ENCODE assay signal across 21 cellular contexts in the genomic region with DNA sequence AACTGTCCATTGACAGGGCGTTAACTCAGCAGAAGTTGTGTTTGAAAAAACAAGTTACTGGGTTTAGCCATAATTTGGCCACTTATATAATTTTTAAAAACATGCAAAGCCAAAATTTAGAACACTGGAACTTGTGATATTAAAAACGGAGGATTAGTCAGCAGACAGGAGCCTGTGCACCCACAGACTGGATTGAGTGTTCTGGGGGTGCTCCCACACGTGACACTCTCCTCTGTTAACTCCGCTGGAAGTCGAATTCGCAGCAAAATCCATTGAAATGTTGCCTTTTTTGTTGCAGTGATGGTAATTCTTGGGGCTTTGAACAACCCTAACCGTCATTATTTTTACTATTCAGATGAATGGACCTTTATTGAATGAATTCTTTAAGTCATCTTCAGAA.
DNase-seq lines count a peak whose midpoint lies in the region; ATAC-seq and TF ChIP-seq lines count a peak whose summit lies in the region.
"Had no signal": no experiment of that assay in that cellular context is flagged by ENCODE, and none has a peak within 500 bp of the region (broad histone marks: within the 10 kb centered on the region; RNA-seq: fewer than 3 reads in every experiment).

No MANE protein-coding gene starts in this region.

- H3K4me1 Mint-ChIP-seq in GM23338 (peaks cover 30% of the 10 kb centered on the region), WTC11 (peaks cover 37% of the 10 kb centered on the region), H9 (peaks cover 8 to 9% of the 10 kb centered on the region in 2 experiments)
- no peaks in the 10 kb centered on the region for H3K4me1 Mint-ChIP-seq in stimulated activated effector memory CD8-positive, alpha-beta T cell treated with anti-CD3 and anti-CD28 coated beads, Interleukin-12 subunit alpha, Interleukin-12 subunit beta, amount 100 ng/mL, for 72 hours
- H3K4me1 Mint-ChIP-seq: B cell had no signal

- H3K14ac ChIP-seq in H9 (ENCODE audit: insufficient read depth, low read length): no peak overlapping the region

- no peaks in the 10 kb centered on the region for H3K79me1 ChIP-seq in H9 (ENCODE audit: insufficient read depth, low read depth, low read length, poor library complexity, severe bottlenecking)

- H3K23ac ChIP-seq in H9 (ENCODE audit: insufficient read length, low read depth, low read length): no peak overlapping the region

- no peak overlapping the region for H3K4me3 Mint-ChIP-seq in GM23338
- H3K4me3 Mint-ChIP-seq in WTC11: no peak overlapping the region; the same call in 1 of the 2 replicates
- H3K4me3 Mint-ChIP-seq in stimulated activated effector memory CD8-positive, alpha-beta T cell treated with anti-CD3 and anti-CD28 coated beads, Interleukin-12 subunit alpha, Interleukin-12 subunit beta, amount 100 ng/mL, for 72 hours: no peak overlapping the region
- no peak overlapping the region for H3K4me3 Mint-ChIP-seq in H9
- H3K4me3 Mint-ChIP-seq: B cell; CD4-positive, CD25-positive, alpha-beta regulatory T cell; CD8-positive, alpha-beta T cell had no signal

- no CpG with 5 or more reads among the region's 7 CpGs for WGBS in H9 (ENCODE audit: extremely low coverage, insufficient read length, low lambda C conversion rate)

- H3K27me3 Mint-ChIP-seq in GM23338 (ENCODE audit: insufficient read depth, low read depth, poor library complexity) (peaks cover 3% of the 10 kb centered on the region), WTC11 (ENCODE audit: low read depth) (no peaks in the 10 kb centered on the region), H9 (ENCODE audit: low read depth) (no peaks in the 10 kb centered on the region)
- H3K27me3 Mint-ChIP-seq: B cell; CD4-positive, CD25-positive, alpha-beta regulatory T cell had no signal

- no peak overlapping the region for H2BK20ac ChIP-seq in H9 (ENCODE audit: low read depth, low read length, poor library complexity, severe bottlenecking)

- no peaks in the 10 kb centered on the region for H4K20me1 ChIP-seq in GM23338 (replicated peaks; ENCODE audit: insufficient read depth)
- no peaks in the 10 kb centered on the region for H4K20me1 ChIP-seq in H9 (ENCODE audit: control insufficient read depth, insufficient read depth, insufficient read length)
- H4K20me1 ChIP-seq: BLaER1 had no signal

- H3K23me2 ChIP-seq in H9 (ENCODE audit: insufficient read length, low read depth, low read length, poor library complexity, severe bottlenecking): no peaks in the 10 kb centered on the region

- intact Hi-C loops in dorsolateral prefrontal cortex (cut with DNase I): no loop called here

- no peak overlapping the region for H2BK12ac ChIP-seq in H9 (ENCODE audit: insufficient read length, low read depth, low read length)

- CTCF ChIA-PET in WTC11 (lab: Charles Lee): no interaction called here

- H2BK120ac ChIP-seq in H9 (ENCODE audit: low read depth, low read length, poor library complexity, severe bottlenecking): no peak overlapping the region

- H3K9me3 Mint-ChIP-seq in GM23338 (no peaks in the 10 kb centered on the region), WTC11 (no peaks in the 10 kb centered on the region), H9 (no peaks in the 10 kb centered on the region)
- no peaks in the 10 kb centered on the region for H3K9me3 Mint-ChIP-seq in stimulated activated effector memory CD8-positive, alpha-beta T cell treated with anti-CD3 and anti-CD28 coated beads, Interleukin-12 subunit alpha, Interleukin-12 subunit beta, amount 100 ng/mL, for 72 hours
- H3K9me3 Mint-ChIP-seq: CD8-positive, alpha-beta T cell had no signal

- no peak overlapping the region for H2BK15ac ChIP-seq in H9 (ENCODE audit: low read depth, low read length)

- H3K9me2 ChIP-seq in GM23338 (ENCODE audit: insufficient read depth): peaks cover 7% of the 10 kb centered on the region

- H3K36me3 Mint-ChIP-seq in GM23338 (ENCODE audit: low read depth): no peaks in the 10 kb centered on the region; the same call in 2 of the 3 replicates
- no peaks in the 10 kb centered on the region for H3K36me3 Mint-ChIP-seq in WTC11
- no peaks in the 10 kb centered on the region for H3K36me3 Mint-ChIP-seq in stimulated activated effector memory CD8-positive, alpha-beta T cell treated with anti-CD3 and anti-CD28 coated beads, Interleukin-12 subunit alpha, Interleukin-12 subunit beta, amount 100 ng/mL, for 72 hours
- no peaks in the 10 kb centered on the region for H3K36me3 Mint-ChIP-seq in H9 (ENCODE audit: insufficient read depth in 1 of 3, low read depth in 3 of 3)

- H3K9me3 ChIP-seq in H9 (ENCODE audit: control insufficient read depth, low read depth, low read length): no peaks in the 10 kb centered on the region
- H3K9me3 ChIP-seq: BLaER1, Caco-2 had no signal

- no peak for DNase-seq in GM23338 (ENCODE audit: low spot score)
- no peak for DNase-seq in WTC11 (ENCODE audit: low spot score)
- DNase-seq in dorsolateral prefrontal cortex: peak in 4 of 10 donors; percentile 14 to 51 (median 39)
- no peak for DNase-seq in stimulated activated effector memory CD8-positive, alpha-beta T cell treated with anti-CD3 and anti-CD28 coated beads, Interleukin-12 subunit alpha, Interleukin-12 subunit beta, amount 100 ng/mL, for 72 hours (ENCODE audit: low spot score in 2 of 2)
- DNase-seq in DMS53 (lab: John Stamatoyannopoulos, UW): no peak
- no peak for DNase-seq in H9
- DNase-seq: Caco-2; CD4-positive, CD25-positive, alpha-beta regulatory T cell; CD8-positive, alpha-beta T cell; DMS153; DMS79; EL; GDM1; H7 had no signal

- ATAC-seq in GM23338: no peak
- no peak for ATAC-seq in WTC11
- ATAC-seq in stimulated activated effector memory CD8-positive, alpha-beta T cell treated with anti-CD3 and anti-CD28 coated beads, Interleukin-12 subunit alpha, Interleukin-12 subunit beta, amount 100 ng/mL, for 72 hours: no peak
- ATAC-seq: CD8-positive, alpha-beta T cell; GM12878; HCT116 had no signal

- no peak overlapping the region for H3K9ac ChIP-seq in H9 (ENCODE audit: extremely low read depth, insufficient read length, low read length)
- H3K9ac ChIP-seq: BLaER1 had no signal

- no peak overlapping the region for H4K5ac ChIP-seq in H9 (ENCODE audit: insufficient read length, low read depth, low read length)

- H2AFZ ChIP-seq in GM23338 (no peak overlapping the region), H9 (ENCODE audit: low read length) (no peak overlapping the region)

- H3K4me3 ChIP-seq in GM23338 (no peak overlapping the region), dorsolateral prefrontal cortex (no peak overlapping the region)
- H3K4me3 ChIP-seq: BLaER1, GM12878 had no signal

- peaks cover 18% of the 10 kb centered on the region for H3K4me1 ChIP-seq in GM23338 (ENCODE audit: insufficient read depth)
- peaks cover 7% of the 10 kb centered on the region; the same call in 1 of the 2 replicates for H3K4me1 ChIP-seq in H9 (ENCODE audit: insufficient read depth, low read length)
- H3K4me1 ChIP-seq: BLaER1 had no signal

- H3K56ac ChIP-seq in H9 (ENCODE audit: insufficient read length, low read depth, low read length): no peak overlapping the region

- H3K36me3 ChIP-seq in GM23338 (ENCODE audit: insufficient read depth): no peaks in the 10 kb centered on the region

- H3K18ac ChIP-seq in H9 (ENCODE audit: insufficient read length, low read depth, low read length): no peak overlapping the region

- TF ChIP-seq CTCF in GM23338 (conservative IDR thresholded peaks at IDR 0.05; ENCODE audit: low read depth in 2 of 2): no peak
- TF ChIP-seq CTCF in WTC11 (IDR thresholded peaks at IDR 0.05): no peak
- TF ChIP-seq CTCF in dorsolateral prefrontal cortex (IDR thresholded peaks at IDR 0.05 in 54 of 56, conservative IDR thresholded peaks at IDR 0.05 in 2 of 56; ENCODE audit: low read depth in 1 of 56, partially characterized antibody in 56 of 56): no peak
- no peak for TF ChIP-seq CTCF in H9 (conservative IDR thresholded peaks at IDR 0.05)

- no peak overlapping the region for H2BK5ac ChIP-seq in H9 (ENCODE audit: insufficient read length, low read length)

- POLR2A ChIA-PET in WTC11 (lab: Charles Lee): no interaction called here

- no peak overlapping the region for H3K4ac ChIP-seq in H9 (ENCODE audit: low read depth, low read length)

- H3K27ac ChIP-seq in GM23338 (ENCODE audit: low read depth) (no peak overlapping the region; the same call in 1 of the 2 replicates), dorsolateral prefrontal cortex (peak overlapping the region in 30 of 59 donors; percentile 3 to 69 (median 21)), temporal lobe (ENCODE audit: low read depth, low read length) (peak overlapping the region; percentile 4), H9 (ENCODE audit: insufficient read length, low read depth, low read length) (no peak overlapping the region)
- H3K27ac ChIP-seq: 22Rv1, BLaER1, C4-2B had no signal

- H3K4me2 ChIP-seq in GM23338 (peak overlapping the region; percentile 65), H9 (ENCODE audit: insufficient read depth, insufficient read length, low read length) (no peak overlapping the region)
- H3K4me2 ChIP-seq: BLaER1 had no signal

- H4K91ac ChIP-seq in H9 (ENCODE audit: insufficient read length, low read depth, low read length): no peak overlapping the region

- H3K27me3 ChIP-seq in GM23338 (ENCODE audit: insufficient read depth) (no peaks in the 10 kb centered on the region), dorsolateral prefrontal cortex (no peaks in the 10 kb centered on the region), H9 (ENCODE audit: insufficient read depth, low read length) (no peaks in the 10 kb centered on the region)
- H3K27me3 ChIP-seq: BLaER1 had no signal

- no peak overlapping the region for H3T11ph ChIP-seq in H9 (ENCODE audit: low read length)

- no peak overlapping the region for H2AK5ac ChIP-seq in H9 (ENCODE audit: insufficient read length, low read length)

- no peaks in the 10 kb centered on the region for H3K79me2 ChIP-seq in GM23338 (replicated peaks; ENCODE audit: insufficient read depth)
- no peaks in the 10 kb centered on the region for H3K79me2 ChIP-seq in H9 (ENCODE audit: insufficient read depth, low read length)

- H3K27ac Mint-ChIP-seq in GM23338 (0 out of 2 replicates have a peak overlapping the region, but pooled peaks have one; percentile 73), WTC11 (peak overlapping the region; percentile 3; the same call in 1 of the 2 replicates), H9 (no peak overlapping the region)
- no peak overlapping the region for H3K27ac Mint-ChIP-seq in stimulated activated effector memory CD8-positive, alpha-beta T cell treated with anti-CD3 and anti-CD28 coated beads, Interleukin-12 subunit alpha, Interleukin-12 subunit beta, amount 100 ng/mL, for 72 hours
- H3K27ac Mint-ChIP-seq: B cell; CD8-positive, alpha-beta T cell had no signal

- no peak overlapping the region for H4K8ac ChIP-seq in H9 (replicated peaks; ENCODE audit: insufficient read length, low read depth, low read length)

- H3F3A ChIP-seq in GM23338 (replicated peaks; ENCODE audit: low read depth): no peaks in the 10 kb centered on the region

TF ChIP-seq in GM23338, 12 proteins besides CTCF, POLR2A, EP300 and RAD21 (continues in another document):
- TF ChIP-seq EZH2phosphoT487 (IDR thresholded peaks at IDR 0.05; ENCODE audit: unreplicated experiment): no peak

TF ChIP-seq in WTC11, 78 proteins besides CTCF, POLR2A, EP300 and RAD21 (continues in another document):
- TF ChIP-seq GTF2I (CRISPR knock-in tag; conservative IDR thresholded peaks at IDR 0.05): no peak

Comparison
In these comparisons a context has a peak if more than half of its experiments do, and no peak if none do; other contexts are left out.
1. H3K27ac ChIP-seq: peak in dorsolateral prefrontal cortex (30 of 59) and temporal lobe (single experiment); none in GM23338 (single experiment) and H9 (single experiment).
2. H3K27ac Mint-ChIP-seq: peak in GM23338 (single experiment) and WTC11 (single experiment); none in stimulated activated effector memory CD8-positive, alpha-beta T cell treated with anti-CD3 and anti-CD28 coated beads, Interleukin-12 subunit alpha, Interleukin-12 subunit beta, amount 100 ng/mL, for 72 hours (single experiment) and H9 (0 of 3).